In genomic region chr10:60827791-60828488, GRCh38 we compare ENCODE assay signal across 9 cellular contexts. TPM values are rescaled to one million over a fixed set of nuclear protein-coding genes. Genes with fewer than 3 reads are reported as not detected.
DNase-seq lines count a peak whose midpoint lies in the region; ATAC-seq, FAIRE-seq and TF ChIP-seq lines count a peak whose summit lies in the region.
"Had no signal": no experiment of that assay in that cellular context is flagged by ENCODE, and none has a peak within 500 bp of the region (broad histone marks: within the 10 kb centered on the region; RNA-seq: fewer than 3 reads in every experiment).

No MANE protein-coding gene starts in this region.

- H2AFZ ChIP-seq in mammary epithelial cell (ENCODE audit: low read depth, low read length) (peak overlapping the region; percentile 15), keratinocyte (ENCODE audit: control insufficient read depth, low read length) (peak overlapping the region; percentile 73)

- H3K9me3 ChIP-seq in mammary epithelial cell (replicated peaks; ENCODE audit: insufficient read depth, low read length) (no peaks in the 10 kb centered on the region), keratinocyte (ENCODE audit: control insufficient read depth, low read depth, low read length) (no peaks in the 10 kb centered on the region), upper lobe of left lung (no peaks in the 10 kb centered on the region)
- H3K9me3 ChIP-seq: stomach had no signal

- TF ChIP-seq CTCF in mammary epithelial cell (conservative IDR thresholded peaks at IDR 0.05 in 1 of 2, IDR thresholded peaks at IDR 0.05 in 1 of 2; ENCODE audit: extremely low read depth in 1 of 2, insufficient read depth in 1 of 2, low read depth in 1 of 2, low read length in 2 of 2), result no peak
- TF ChIP-seq CTCF in keratinocyte (optimal IDR thresholded peaks at IDR 0.05 in 1 of 3, IDR thresholded peaks at IDR 0.05 in 1 of 3, conservative IDR thresholded peaks at IDR 0.05 in 1 of 3; ENCODE audit: extremely low read depth in 1 of 3, insufficient read depth in 2 of 3, low read length in 3 of 3), result no peak
- TF ChIP-seq CTCF in upper lobe of left lung (IDR thresholded peaks at IDR 0.05), result no peak

- dilution Hi-C loops in mammary epithelial cell (cut with HindIII; ENCODE audit: low sequenced_read_pairs), result no loop called here
- dilution Hi-C loops in keratinocyte (cut with MboI; ENCODE audit: extremely low pct_ligation_motif_present, low sequenced_read_pairs), result no loop called here

- H3K36me3 ChIP-seq in mammary epithelial cell (ENCODE audit: insufficient read depth, low read length), result no peaks in the 10 kb centered on the region
- no peaks in the 10 kb centered on the region for H3K36me3 ChIP-seq in keratinocyte (ENCODE audit: control insufficient read depth in 2 of 2, extremely low read depth in 1 of 2, insufficient read depth in 2 of 2, low read length in 2 of 2)
- no peaks in the 10 kb centered on the region for H3K36me3 ChIP-seq in upper lobe of left lung
- H3K36me3 ChIP-seq: stomach had no signal

- H3K27ac ChIP-seq in mammary epithelial cell (ENCODE audit: insufficient read depth, low read depth, low read length), result no peak overlapping the region
- H3K27ac ChIP-seq in keratinocyte (ENCODE audit: control insufficient read depth, insufficient read depth, low read length), result no peak overlapping the region
- H3K27ac ChIP-seq in upper lobe of left lung, result peak overlapping the region; percentile 12 to 77 (median 62)

- TF ChIP-seq POLR2A in upper lobe of left lung (IDR thresholded peaks at IDR 0.05), result no peak

- in situ Hi-C loops in mammary epithelial cell (cut with MboI; ENCODE audit: low sequenced_read_pairs in 2 of 2), result no loop called here

- peak; percentile 75 for FAIRE-seq in keratinocyte (lab: Jason Lieb, UNC)

- no TSS peak for BruUV-seq in mammary epithelial cell (replicated peaks; lab: Mats Ljungman, UMichigan)

- no peaks in the 10 kb centered on the region for H3K9me1 ChIP-seq in keratinocyte (ENCODE audit: control insufficient read depth, extremely low read depth, insufficient read depth, low read length)

- peak in 1 of 4 donors; percentile 59 for TF ChIP-seq EP300 in upper lobe of left lung (IDR thresholded peaks at IDR 0.05)

- intact Hi-C loops in mammary epithelial cell (cut with micrococcal nuclease), result no loop called here

- H4K20me1 ChIP-seq in mammary epithelial cell (ENCODE audit: insufficient read depth, low read length) (no peaks in the 10 kb centered on the region), keratinocyte (ENCODE audit: control insufficient read depth, extremely low read depth, insufficient read depth, low read length) (no peaks in the 10 kb centered on the region)

- H3K4me2 ChIP-seq in mammary epithelial cell (ENCODE audit: insufficient read depth, low read depth, low read length) (no peak overlapping the region), keratinocyte (ENCODE audit: control insufficient read depth, extremely low read depth, insufficient read depth, low read depth, low read length) (peak overlapping the region; percentile 40)

- DNase-seq in M059J (ENCODE audit: low read depth) (peak; percentile 89), mammary epithelial cell (peak; percentile 23), keratinocyte (ENCODE audit: low read depth, low spot score) (no peak), upper lobe of left lung (no peak), NCI-H774 (lab: John Stamatoyannopoulos, UW) (no peak), ureter (ENCODE audit: low spot score) (no peak)
- DNase-seq in activated CD4-positive, alpha-beta T cell treated with anti-CD3 and anti-CD28 coated beads for 4 hours, result no peak
- DNase-seq: NCI-H2227 treated with DMSO at 0.1 percent for 48 hours, stomach had no signal

- no peak overlapping the region for H3K9ac ChIP-seq in mammary epithelial cell (ENCODE audit: insufficient read depth, low read length)
- no peak overlapping the region for H3K9ac ChIP-seq in keratinocyte (ENCODE audit: control insufficient read depth, extremely low read depth, insufficient read depth, low read length)

- H3K4me3 ChIP-seq in mammary epithelial cell (replicated peaks in 1 of 3; ENCODE audit: insufficient read depth in 1 of 3, low read depth in 2 of 3, low read length in 3 of 3) (no peak overlapping the region), keratinocyte (ENCODE audit: control insufficient read depth in 2 of 3, extremely low read depth in 1 of 3, insufficient read depth in 2 of 3, low read depth in 1 of 3, low read length in 3 of 3) (no peak overlapping the region), upper lobe of left lung (no peak overlapping the region)
- H3K4me3 ChIP-seq: stomach had no signal

- H3K79me2 ChIP-seq in mammary epithelial cell (ENCODE audit: insufficient read depth, low read length) (no peaks in the 10 kb centered on the region), keratinocyte (ENCODE audit: control insufficient read depth, insufficient read depth, low read length) (no peaks in the 10 kb centered on the region)

- H3K27me3 ChIP-seq in mammary epithelial cell (ENCODE audit: insufficient read depth, low read length), result no peaks in the 10 kb centered on the region
- H3K27me3 ChIP-seq in keratinocyte (ENCODE audit: control insufficient read depth, extremely low read depth, insufficient read depth, low read length), result no peaks in the 10 kb centered on the region
- no peaks in the 10 kb centered on the region for H3K27me3 ChIP-seq in upper lobe of left lung
- H3K27me3 ChIP-seq: stomach had no signal

- ATAC-seq in upper lobe of left lung (ENCODE audit: low FRiP score in 2 of 2), result peak; percentile 51 to 84

- 70% methylated on average over 5 of the region's 5 CpGs for WGBS in mammary epithelial cell (ENCODE audit: low coverage, missing lambda C conversion rate)
- WGBS in upper lobe of left lung, 2 donors, result 16 to 24% methylated on average over 5 of the region's 5 CpGs

- CTCF ChIA-PET in mammary epithelial cell (lab: Charles Lee; ENCODE audit: low non-redundant PET), result no interaction called here

- no peaks in the 10 kb centered on the region for H3K4me1 ChIP-seq in mammary epithelial cell (ENCODE audit: insufficient read depth, low read length)
- peaks cover 8% of the 10 kb centered on the region for H3K4me1 ChIP-seq in keratinocyte (ENCODE audit: control insufficient read depth, extremely low read depth, insufficient read depth, low read length)
- H3K4me1 ChIP-seq in upper lobe of left lung, result peaks cover 13 to 23% (median 15%) of the 10 kb centered on the region in 4 donors

RNA-seq across cellular contexts. Expression of gene CDK1, which starts 49.7 kb away (rescaled TPM):
- 151 and 191 TPM in 2 replicates for total RNA-seq in M059J (2014; rRNA removed; shearing (Covaris generic))
- total RNA-seq in mammary epithelial cell, result 10 to 100 TPM in 1 of 2 donors, 1 to 10 TPM in 1; 4.8 to 49.3 TPM
- polyA plus RNA-seq in mammary epithelial cell, result 38.7 TPM
- 9.9 TPM for polyA minus RNA-seq in mammary epithelial cell
- polyA plus RNA-seq in keratinocyte, result 5.2 to 43.8 TPM (median 19.2 TPM) in 3 replicates
- polyA plus RNA-seq in keratinocyte (2011; ENCODE audit: low read depth), result not detected
- polyA plus RNA-seq in keratinocyte (2011; cell fraction: cytosol; rRNA removed), result 3.8 and 9.7 TPM in 2 replicates
- polyA plus RNA-seq in keratinocyte (2011; cell fraction: nucleus; rRNA removed), result 5.2 and 7.4 TPM in 2 replicates
- 0.49 and 20.9 TPM in 2 replicates for polyA plus RNA-seq in keratinocyte (2012; ENCODE audit: low replicate concordance)
- polyA minus RNA-seq in keratinocyte, result 0.89 to 8.6 TPM (median 2.2 TPM) in 3 replicates
- polyA minus RNA-seq in keratinocyte (2011; cell fraction: cytosol; rRNA and poly(A)+ RNA removed), result 6.3 TPM
- 1.3 and 1.6 TPM in 2 replicates for polyA minus RNA-seq in keratinocyte (2011; cell fraction: nucleus; rRNA and poly(A)+ RNA removed)
- total RNA-seq in upper lobe of left lung, result 1 to 10 TPM; 1.0 to 8.0 (median 5.2) TPM
- 2.4 TPM for total RNA-seq in ureter

Comparison
In these comparisons a context has a peak if more than half of its experiments do, and no peak if none do; other contexts are left out.
1. DNase-seq: peak in M059J (single experiment) and mammary epithelial cell (single experiment); none in keratinocyte (single experiment), upper lobe of left lung (0 of 2), NCI-H774 (single experiment), ureter (single experiment) and activated CD4-positive, alpha-beta T cell treated with anti-CD3 and anti-CD28 coated beads for 4 hours (0 of 2).
2. H3K27ac ChIP-seq: peak in upper lobe of left lung (4 of 4); none in mammary epithelial cell (single experiment) and keratinocyte (single experiment).